In genomic region chr6:36399970-36400369, GRCh38 we compare ENCODE assay signal across 2 cellular contexts.
A peak's percentile ranks its signal among the peaks of the same experiment; 100 is the strongest.
TF ChIP-seq lines count a peak whose summit lies in the region.

No MANE protein-coding gene starts in this region.

TF ChIP-seq in HEK293, 187 proteins besides CTCF, POLR2A, EP300 and RAD21:
- no peak for TF ChIP-seq ZNF175 (tag by site-specific recombination; IDR thresholded peaks at IDR 0.05)
- TF ChIP-seq HIC1 (tag by site-specific recombination; IDR thresholded peaks at IDR 0.05): no peak
- TF ChIP-seq GFI1B (tag by site-specific recombination; IDR thresholded peaks at IDR 0.05): no peak
- peak; percentile 47 for TF ChIP-seq SCRT2 (tag by site-specific recombination; IDR thresholded peaks at IDR 0.05)
- no peak for TF ChIP-seq ZBTB10 (tag by site-specific recombination; IDR thresholded peaks at IDR 0.05)
- TF ChIP-seq REPIN1 (tag by site-specific recombination; IDR thresholded peaks at IDR 0.05; ENCODE audit: low read depth): no peak
- no peak for TF ChIP-seq ZNF10 (tag by site-specific recombination; IDR thresholded peaks at IDR 0.05)
- TF ChIP-seq ZSCAN4 (tag by site-specific recombination; IDR thresholded peaks at IDR 0.05): no peak
- TF ChIP-seq ZBTB6 (tag by site-specific recombination; IDR thresholded peaks at IDR 0.05): no peak
- no peak for TF ChIP-seq SALL2 (tag by site-specific recombination; IDR thresholded peaks at IDR 0.05; ENCODE audit: borderline replicate concordance)
- no peak for TF ChIP-seq ZXDB (tag by site-specific recombination; IDR thresholded peaks at IDR 0.05)
- TF ChIP-seq ZNF138 (tag by site-specific recombination; IDR thresholded peaks at IDR 0.05; ENCODE audit: borderline replicate concordance): no peak
- 0 out of 2 replicates have a peak, but pooled peaks have one; percentile 18 for TF ChIP-seq EGR2 (tag by site-specific recombination; IDR thresholded peaks at IDR 0.05; ENCODE audit: low read depth)

TF ChIP-seq in GM12878, 131 proteins besides CTCF, POLR2A, EP300 and RAD21:
- TF ChIP-seq NBN (IDR thresholded peaks at IDR 0.05): 0 out of 2 replicates have a peak, but pooled peaks have one; percentile 47
- no peak for TF ChIP-seq SMAD1 (IDR thresholded peaks at IDR 0.05; ENCODE audit: low read depth, partially characterized antibody)
- peak; percentile 60 for TF ChIP-seq RUNX3 (IDR thresholded peaks at IDR 0.05; ENCODE audit: low read length)
- peak; percentile 92 for TF ChIP-seq MTA2 (IDR thresholded peaks at IDR 0.05; ENCODE audit: low read depth)
- TF ChIP-seq SKIL (IDR thresholded peaks at IDR 0.05; ENCODE audit: low read depth, poor library complexity, severe bottlenecking): peak; percentile 65
- peak; percentile 42; the same call in 1 of the 2 replicates for TF ChIP-seq FOXM1 (IDR thresholded peaks at IDR 0.05; ENCODE audit: low read depth, low read length)
- peak; percentile 63 for TF ChIP-seq IRF4 (IDR thresholded peaks at IDR 0.05; ENCODE audit: low read depth, low read length)
- 0 out of 2 replicates have a peak, but pooled peaks have one; percentile 15 for TF ChIP-seq CREM (IDR thresholded peaks at IDR 0.05; ENCODE audit: low read depth)
- TF ChIP-seq BACH1 (IDR thresholded peaks at IDR 0.05; ENCODE audit: borderline replicate concordance): peak; percentile 66; the same call in 1 of the 2 replicates
- TF ChIP-seq NFIC (IDR thresholded peaks at IDR 0.05; ENCODE audit: low read depth, low read length): peak; percentile 50
- TF ChIP-seq ZNF217 (IDR thresholded peaks at IDR 0.05): peak; percentile 25; the same call in 1 of the 2 replicates
- peak; percentile 95 for TF ChIP-seq MEF2B (IDR thresholded peaks at IDR 0.05; ENCODE audit: partially characterized antibody, poor library complexity, severe bottlenecking)
- peak; percentile 60; the same call in 1 of the 2 replicates for TF ChIP-seq PAX5 (IDR thresholded peaks at IDR 0.05; ENCODE audit: borderline replicate concordance, low read depth, low read length)
- TF ChIP-seq SREBF2 (IDR thresholded peaks at IDR 0.05; ENCODE audit: low read length): no peak
- TF ChIP-seq POU2F2 (IDR thresholded peaks at IDR 0.05; ENCODE audit: borderline replicate concordance, low read depth, low read length): 0 out of 3 replicates have a peak, but pooled peaks have one; percentile 34
- TF ChIP-seq NR2C2 (IDR thresholded peaks at IDR 0.05; ENCODE audit: borderline replicate concordance, control insufficient read depth, insufficient read length, low read depth): no peak
- peak; percentile 87 for TF ChIP-seq BCL11A (IDR thresholded peaks at IDR 0.05; ENCODE audit: low read depth, low read length)
- TF ChIP-seq ATF2 (IDR thresholded peaks at IDR 0.05; ENCODE audit: low read length): peak; percentile 45; the same call in 1 of the 2 replicates
- TF ChIP-seq IKZF2 (IDR thresholded peaks at IDR 0.05): peak; percentile 25 to 50; a peak in 2 of 4 replicates
- peak; percentile 51; the same call in 1 of the 2 replicates for TF ChIP-seq RELB (IDR thresholded peaks at IDR 0.05; ENCODE audit: low read depth)
- TF ChIP-seq PKNOX1 (IDR thresholded peaks at IDR 0.05): 0 out of 2 replicates have a peak, but pooled peaks have one; percentile 20
- 0 out of 2 replicates have a peak, but pooled peaks have one; percentile 44 for TF ChIP-seq TCF12 (IDR thresholded peaks at IDR 0.05; ENCODE audit: low read depth, low read length)
- peak in 1 of 2 experiments; percentile 45; a peak in 1 of 4 replicates for TF ChIP-seq BHLHE40 (IDR thresholded peaks at IDR 0.05; ENCODE audit: borderline replicate concordance in 1 of 2, low read depth in 2 of 2, low read length in 1 of 2)
- peak; percentile 55 for TF ChIP-seq JUNB (IDR thresholded peaks at IDR 0.05)
- TF ChIP-seq TAF1 (IDR thresholded peaks at IDR 0.05; ENCODE audit: borderline replicate concordance, low read depth, low read length): no peak
- peak; percentile 90 for TF ChIP-seq DPF2 (IDR thresholded peaks at IDR 0.05)
- peak; percentile 47; the same call in 1 of the 2 replicates for TF ChIP-seq IKZF1 (conservative IDR thresholded peaks at IDR 0.05)
- TF ChIP-seq ATF7 (IDR thresholded peaks at IDR 0.05; ENCODE audit: low read depth): peak; percentile 55
- TF ChIP-seq CHD1 (IDR thresholded peaks at IDR 0.05; ENCODE audit: low read depth, low read length): no peak
- no peak for TF ChIP-seq EZH2 (IDR thresholded peaks at IDR 0.05; ENCODE audit: borderline replicate concordance, control insufficient read depth, low read depth, low read length)
- TF ChIP-seq ETV6 (conservative IDR thresholded peaks at IDR 0.05 in 1 of 2, IDR thresholded peaks at IDR 0.05 in 1 of 2; ENCODE audit: borderline replicate concordance in 1 of 2, low read depth in 1 of 2): no peak
